In the genomic region with DNA sequence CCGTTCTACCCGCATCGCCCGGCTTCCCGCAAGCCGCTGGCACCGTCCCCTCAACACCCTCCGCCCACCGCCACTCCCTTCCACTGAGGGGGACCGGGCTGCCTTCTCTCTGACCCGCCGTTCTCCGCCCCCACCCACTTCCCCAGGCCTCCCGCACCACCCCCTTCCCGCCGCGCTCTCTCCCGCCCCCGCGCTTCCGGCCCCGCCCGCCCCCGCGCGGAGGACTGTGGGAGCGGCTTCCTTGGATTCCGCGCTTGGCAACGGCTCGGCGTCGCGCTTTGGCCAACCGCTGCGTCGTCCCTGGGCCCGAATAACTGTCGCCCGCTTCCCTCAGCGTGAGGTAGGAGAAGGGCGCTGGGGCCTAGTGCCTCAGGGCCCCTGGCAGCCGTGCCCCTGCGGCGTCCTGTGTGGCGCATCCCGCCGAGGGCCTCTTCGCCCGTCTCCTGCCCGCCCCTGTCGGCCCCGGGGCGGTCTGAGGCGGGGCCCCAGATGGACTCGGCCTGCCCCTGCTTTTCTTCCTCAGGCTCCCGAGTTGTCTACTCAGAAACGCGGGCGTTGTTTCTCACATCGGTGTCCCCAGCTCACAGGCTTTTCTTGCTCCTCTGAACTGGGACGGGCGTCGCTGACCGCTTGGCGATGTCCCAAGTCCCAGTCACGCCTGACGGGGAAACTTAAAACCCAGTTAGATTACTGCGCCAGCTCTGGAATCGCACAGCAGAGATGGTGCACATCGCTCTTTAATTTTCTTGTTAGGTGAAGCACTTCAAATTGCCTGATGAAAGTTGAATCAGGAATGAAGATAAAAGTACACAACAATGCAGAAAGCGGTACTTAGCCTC, we compare ENCODE assay signal across 1 cellular context.
TF ChIP-seq lines count a peak whose summit lies in the region.

A gene with protein sequence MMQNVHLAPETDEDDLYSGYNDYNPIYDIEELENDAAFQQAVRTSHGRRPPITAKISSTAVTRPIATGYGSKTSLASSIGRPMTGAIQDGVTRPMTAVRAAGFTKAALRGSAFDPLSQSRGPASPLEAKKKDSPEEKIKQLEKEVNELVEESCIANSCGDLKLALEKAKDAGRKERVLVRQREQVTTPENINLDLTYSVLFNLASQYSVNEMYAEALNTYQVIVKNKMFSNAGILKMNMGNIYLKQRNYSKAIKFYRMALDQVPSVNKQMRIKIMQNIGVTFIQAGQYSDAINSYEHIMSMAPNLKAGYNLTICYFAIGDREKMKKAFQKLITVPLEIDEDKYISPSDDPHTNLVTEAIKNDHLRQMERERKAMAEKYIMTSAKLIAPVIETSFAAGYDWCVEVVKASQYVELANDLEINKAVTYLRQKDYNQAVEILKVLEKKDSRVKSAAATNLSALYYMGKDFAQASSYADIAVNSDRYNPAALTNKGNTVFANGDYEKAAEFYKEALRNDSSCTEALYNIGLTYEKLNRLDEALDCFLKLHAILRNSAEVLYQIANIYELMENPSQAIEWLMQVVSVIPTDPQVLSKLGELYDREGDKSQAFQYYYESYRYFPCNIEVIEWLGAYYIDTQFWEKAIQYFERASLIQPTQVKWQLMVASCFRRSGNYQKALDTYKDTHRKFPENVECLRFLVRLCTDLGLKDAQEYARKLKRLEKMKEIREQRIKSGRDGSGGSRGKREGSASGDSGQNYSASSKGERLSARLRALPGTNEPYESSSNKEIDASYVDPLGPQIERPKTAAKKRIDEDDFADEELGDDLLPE (plus strand): TSS at position 241 of the 839 bp plus-strand sequence. CDS start 7,229 bp downstream, outside the sequence.

TF ChIP-seq in K562, 482 proteins besides CTCF, POLR2A, EP300 and RAD21 (continued from another document and continues in another):
- peak; percentile 52; the same call in 1 of the 2 replicates for TF ChIP-seq ZBTB40 (IDR thresholded peaks at IDR 0.05)
- TF ChIP-seq ZBTB40 (CRISPR knock-in tag; IDR thresholded peaks at IDR 0.05): no peak
- TF ChIP-seq IRF9 (tag; IDR thresholded peaks at IDR 0.05): no peak
- no peak for TF ChIP-seq HDAC8 (tag; IDR thresholded peaks at IDR 0.05)
- TF ChIP-seq, protein P1, sequence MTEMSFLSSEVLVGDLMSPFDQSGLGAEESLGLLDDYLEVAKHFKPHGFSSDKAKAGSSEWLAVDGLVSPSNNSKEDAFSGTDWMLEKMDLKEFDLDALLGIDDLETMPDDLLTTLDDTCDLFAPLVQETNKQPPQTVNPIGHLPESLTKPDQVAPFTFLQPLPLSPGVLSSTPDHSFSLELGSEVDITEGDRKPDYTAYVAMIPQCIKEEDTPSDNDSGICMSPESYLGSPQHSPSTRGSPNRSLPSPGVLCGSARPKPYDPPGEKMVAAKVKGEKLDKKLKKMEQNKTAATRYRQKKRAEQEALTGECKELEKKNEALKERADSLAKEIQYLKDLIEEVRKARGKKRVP (CRISPR knock-in tag; IDR thresholded peaks at IDR 0.05): no peak
- TF ChIP-seq TAF1 (IDR thresholded peaks at IDR 0.05; ENCODE audit: control insufficient read depth, extremely low read depth, insufficient read depth, low read length, severe bottlenecking): peak; percentile 39
- TF ChIP-seq SMAD4 (CRISPR knock-in tag; conservative IDR thresholded peaks at IDR 0.05): peak; percentile 29; the same call in 1 of the 2 replicates
- no peak for TF ChIP-seq LEF1 (IDR thresholded peaks at IDR 0.05)
- no peak for TF ChIP-seq NUFIP1 (IDR thresholded peaks at IDR 0.05; ENCODE audit: partially characterized antibody)
- TF ChIP-seq MIER1 (IDR thresholded peaks at IDR 0.05; ENCODE audit: low read depth): no peak
- 0 out of 2 replicates have a peak, but pooled peaks have one; percentile 21 for TF ChIP-seq RB1 (IDR thresholded peaks at IDR 0.05; ENCODE audit: low read depth)
- TF ChIP-seq ZNF699 (CRISPR knock-in tag; IDR thresholded peaks at IDR 0.05; ENCODE audit: insufficient replicate concordance): no peak
- TF ChIP-seq PPARD (CRISPR knock-in tag; IDR thresholded peaks at IDR 0.05): no peak
- TF ChIP-seq ZNF830 (CRISPR knock-in tag; IDR thresholded peaks at IDR 0.05): no peak
- TF ChIP-seq FOS (IDR thresholded peaks at IDR 0.05; ENCODE audit: extremely low read depth, insufficient read length): no peak
- no peak for TF ChIP-seq ATF1 (CRISPR knock-in tag; IDR thresholded peaks at IDR 0.05)
- peak; percentile 39; the same call in 1 of the 2 replicates for TF ChIP-seq ATF1 (tag; IDR thresholded peaks at IDR 0.05)
- 0 out of 4 replicates have a peak, but pooled peaks of 1 of the 2 experiments have one; percentile 22 for TF ChIP-seq KDM4B (IDR thresholded peaks at IDR 0.05; ENCODE audit: borderline replicate concordance in 2 of 2, low read depth in 1 of 2)
- no peak for TF ChIP-seq PTBP1 (IDR thresholded peaks at IDR 0.05; ENCODE audit: low read depth, low read length)
- no peak for TF ChIP-seq CBX8 (IDR thresholded peaks at IDR 0.05; ENCODE audit: borderline replicate concordance, extremely low read depth, low read depth, low read length, poor library complexity, severe bottlenecking)
- no peak for TF ChIP-seq ZC3H11A (IDR thresholded peaks at IDR 0.05; ENCODE audit: low read depth, low read length)
- TF ChIP-seq ETV6 (IDR thresholded peaks at IDR 0.05; ENCODE audit: borderline replicate concordance in 1 of 2, low read depth in 2 of 2, low read length in 1 of 2): no peak
- no peak for TF ChIP-seq ETV6 (CRISPR knock-in tag; IDR thresholded peaks at IDR 0.05; ENCODE audit: borderline replicate concordance)
- TF ChIP-seq ZNF57 (CRISPR knock-in tag; IDR thresholded peaks at IDR 0.05): no peak
- TF ChIP-seq RBFOX2 (IDR thresholded peaks at IDR 0.05; ENCODE audit: low read depth, low read length): peak; percentile 84
- TF ChIP-seq MTF1 (CRISPR knock-in tag; IDR thresholded peaks at IDR 0.05; ENCODE audit: borderline replicate concordance): no peak
